Comparison of ENCODE assay signal across 18 cellular contexts in genomic region chr18:42365550-42365949, GRCh38.
"Had no signal": no experiment of that assay in that cellular context is flagged by ENCODE, and none has a peak within 500 bp of the region (broad histone marks: within the 10 kb centered on the region; RNA-seq: fewer than 3 reads in every experiment).

No MANE protein-coding gene starts in this region.

- DNase-seq: activated B cell treated with CpG ODN at 0.5 μM for 24 hours; activated CD4-positive, alpha-beta memory T cell treated with anti-CD3 and anti-CD28 coated beads for 36 hours; activated CD4-positive, alpha-beta T cell treated with anti-CD3 and anti-CD28 coated beads for 4 hours; activated CD8-positive, alpha-beta memory T cell treated with anti-CD3 and anti-CD28 coated beads, Interleukin-2, amount 10 ng/mL, durations not matched to agents 7 days and 5 days; foreskin fibroblast; hippocampal formation; islet precursor cell; left lung; mucosa of descending colon; naive B cell; right cardiac atrium; stimulated activated naive CD8-positive, alpha-beta T cell treated with anti-CD3 and anti-CD28 coated beads, Interleukin-15, Interleukin-2, amounts not matched to agents 100 U/mL and 50 U/mL, for 24 hours; T-helper 9 cell; uterus had no signal

- H3K27ac ChIP-seq: left lung, neural progenitor cell, prostate gland, skin epidermis, tibial nerve, uterus had no signal

- H3K4me1 ChIP-seq: left lung, neural progenitor cell, prostate gland, tibial nerve, uterus had no signal

- ATAC-seq: activated CD8-positive, alpha-beta memory T cell treated with anti-CD3 and anti-CD28 coated beads, Interleukin-2, amount 10 ng/mL, durations not matched to agents 7 days and 5 days; left lung; mucosa of descending colon; right cardiac atrium; stimulated activated naive CD8-positive, alpha-beta T cell treated with anti-CD3 and anti-CD28 coated beads, Interleukin-15, Interleukin-2, amounts not matched to agents 100 U/mL and 50 U/mL, for 24 hours had no signal

- H3K36me3 ChIP-seq: left lung, neural progenitor cell, prostate gland, tibial nerve, uterus had no signal

- H3K4me3 ChIP-seq: left lung, mucosa of descending colon, neural progenitor cell, prostate gland, skin epidermis, tibial nerve, uterus had no signal

- H3K9me3 ChIP-seq: left lung, mucosa of descending colon, prostate gland, tibial nerve, uterus had no signal
